ENCODE assay signal across 9 cellular contexts in genomic region chr5:175778951-175779475, GRCh38.
DNase-seq lines count a peak whose midpoint lies in the region; ATAC-seq and TF ChIP-seq lines count a peak whose summit lies in the region.
"Had no signal": no experiment of that assay in that cellular context is flagged by ENCODE, and none has a peak within 500 bp of the region (broad histone marks: within the 10 kb centered on the region; RNA-seq: fewer than 3 reads in every experiment).

No MANE protein-coding gene starts in this region.

- DNase-seq in H4 (ENCODE audit: low spot score) (peak; percentile 66), NCI-H2081 treated with DMSO at 0.1 percent for 48 hours (lab: John Stamatoyannopoulos, UW) (peak; percentile 77), anterior cingulate cortex (lab: John Stamatoyannopoulos, UW) (peak in 46 of 58 donors; percentile 7 to 82 (median 52)), NCI-H526 treated with DMSO at 0.1 percent for 48 hours (lab: John Stamatoyannopoulos, UW) (no peak)
- DNase-seq in stimulated activated CD4-positive, alpha-beta T cell treated with anti-CD3 and anti-CD28 coated beads, Interleukin-2, amount 100 ng/mL, for 48 hours: no peak
- DNase-seq: activated effector memory CD4-positive, alpha-beta T cell treated with anti-CD3 and anti-CD28 coated beads, Interleukin-2, amount 50 U/mL, for 16 hours had no signal

- no peaks in the 10 kb centered on the region for H3K9me3 ChIP-seq in parathyroid adenoma (ENCODE audit: control insufficient read depth, low read length)

- H3K9ac ChIP-seq in parathyroid adenoma: no peak overlapping the region

- H3K4me2 ChIP-seq in parathyroid adenoma (ENCODE audit: low read length): no peak overlapping the region

- TF ChIP-seq CTCF in parathyroid adenoma (IDR thresholded peaks at IDR 0.05): no peak

- ATAC-seq in HG02840 (IDR thresholded peaks at IDR 0.05; ENCODE audit: low FRiP score, unreplicated experiment): no peak
- ATAC-seq: WTC11 had no signal

- H2AFZ ChIP-seq in parathyroid adenoma: no peak overlapping the region

- H3K36me3 ChIP-seq in parathyroid adenoma (ENCODE audit: control insufficient read depth, insufficient read depth, low read length): no peaks in the 10 kb centered on the region

- peaks cover 6% of the 10 kb centered on the region for H3K27me3 ChIP-seq in parathyroid adenoma (ENCODE audit: control insufficient read depth, insufficient read depth, low read length)

- H3K4me1 ChIP-seq in parathyroid adenoma: peaks cover 13% of the 10 kb centered on the region

- H3K79me2 ChIP-seq in parathyroid adenoma: no peaks in the 10 kb centered on the region

- H3K27ac ChIP-seq in parathyroid adenoma: peak overlapping the region; percentile 66

- H3K4me3 ChIP-seq in parathyroid adenoma (ENCODE audit: low read depth, low read length): no peak overlapping the region

Comparison
In these comparisons a context has a peak if more than half of its experiments do, and no peak if none do; other contexts are left out.
1. DNase-seq: peak in H4 (single experiment), NCI-H2081 treated with DMSO at 0.1 percent for 48 hours (single experiment) and anterior cingulate cortex (46 of 58); none in NCI-H526 treated with DMSO at 0.1 percent for 48 hours (single experiment) and stimulated activated CD4-positive, alpha-beta T cell treated with anti-CD3 and anti-CD28 coated beads, Interleukin-2, amount 100 ng/mL, for 48 hours (0 of 2).